In the genomic region with DNA sequence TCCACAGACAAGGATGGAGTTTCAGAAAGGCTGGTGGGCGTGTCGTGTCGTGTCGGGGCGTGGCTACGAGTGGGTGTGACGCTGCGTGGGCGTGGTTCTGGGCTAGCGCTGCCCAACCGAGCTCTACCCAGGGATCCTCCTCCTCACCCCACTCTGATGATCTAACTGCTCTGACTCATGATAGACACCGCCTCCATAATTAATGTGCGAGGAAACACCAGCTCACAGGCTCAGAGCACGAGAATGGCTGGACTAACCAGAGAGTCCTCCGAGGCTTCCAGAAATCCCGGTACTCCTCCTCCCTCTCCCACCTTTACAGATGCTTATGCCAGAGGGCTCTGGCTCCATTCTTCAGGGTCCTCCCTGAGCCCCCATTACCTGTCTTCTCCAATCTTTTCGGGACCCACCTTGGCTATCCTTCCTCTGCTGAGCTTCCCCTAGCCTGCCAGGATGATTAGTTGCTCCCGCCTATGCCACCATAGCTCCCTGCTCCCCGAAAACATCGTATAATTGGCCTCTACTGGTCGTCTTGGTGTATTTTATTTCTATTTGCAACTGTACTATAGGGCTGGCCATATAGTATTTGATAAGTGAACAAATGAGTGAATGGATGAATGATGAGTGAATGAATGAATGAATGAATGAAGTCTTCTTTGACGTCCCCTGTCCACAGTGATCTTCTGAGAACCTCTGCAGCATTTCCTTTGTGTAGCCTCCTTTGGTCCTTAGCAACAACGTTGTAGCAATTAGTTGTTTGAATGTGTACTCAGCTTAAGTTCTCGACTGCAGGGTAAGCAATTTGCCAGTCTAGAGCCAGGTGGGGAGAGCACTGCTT, we compare ENCODE assay signal across 2 cellular contexts.
TF ChIP-seq lines count a peak whose summit lies in the region.

No MANE protein-coding gene starts in this region.

TF ChIP-seq in IMR-90, 13 proteins besides CTCF, POLR2A, EP300 and RAD21:
- no peak for TF ChIP-seq RFX5 (IDR thresholded peaks at IDR 0.05; ENCODE audit: low read depth, low read length)

TF ChIP-seq in neural cell, 6 proteins besides CTCF, POLR2A, EP300 and RAD21:
- no peak for TF ChIP-seq TAF1 (IDR thresholded peaks at IDR 0.05; ENCODE audit: low read depth)
- no peak for TF ChIP-seq SMC3 (conservative IDR thresholded peaks at IDR 0.05; ENCODE audit: poor library complexity)
- no peak for TF ChIP-seq MXI1 (conservative IDR thresholded peaks at IDR 0.05; ENCODE audit: poor library complexity, severe bottlenecking)
- TF ChIP-seq REST (IDR thresholded peaks at IDR 0.05; ENCODE audit: borderline replicate concordance), result no peak
TF ChIP-seq in neural cell: peak in this region for 0.
